ENCODE assay signal across 25 cellular contexts in the genomic region with DNA sequence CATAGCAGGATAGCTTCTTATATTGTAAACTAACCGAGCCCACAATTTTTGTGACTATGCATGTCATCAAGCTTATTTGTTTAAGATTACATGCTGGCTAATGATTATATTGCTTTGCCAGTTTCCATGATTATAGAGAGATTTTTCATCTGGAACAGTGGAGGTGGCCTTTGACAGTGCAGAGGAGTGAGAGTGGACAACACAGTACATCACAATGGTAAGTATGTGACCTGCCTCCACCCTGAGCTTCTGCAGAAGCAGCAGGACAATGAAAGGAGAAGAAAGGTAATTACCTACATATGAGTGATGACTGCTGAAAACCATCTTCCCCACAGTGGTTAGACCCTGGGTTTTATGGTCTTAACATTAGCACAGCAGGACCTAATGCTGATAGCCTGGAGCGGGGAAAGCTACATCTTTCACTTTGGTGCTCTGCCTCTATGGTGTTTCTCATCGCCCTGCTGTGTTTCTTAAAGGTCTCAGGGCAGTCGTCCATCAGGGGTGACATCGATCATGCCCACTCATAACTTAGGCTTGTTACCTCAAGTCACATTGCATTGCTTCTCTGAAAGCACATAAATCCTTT.
A peak's percentile ranks its signal among the peaks of the same experiment; 100 is the strongest.
DNase-seq lines count a peak whose midpoint lies in the region; ATAC-seq, FAIRE-seq and TF ChIP-seq lines count a peak whose summit lies in the region.
"Had no signal": no experiment of that assay in that cellular context is flagged by ENCODE, and none has a peak within 500 bp of the region (broad histone marks: within the 10 kb centered on the region; RNA-seq: fewer than 3 reads in every experiment).

No MANE protein-coding gene starts in this region.

- H2AK5ac ChIP-seq in mesendoderm (ENCODE audit: low read length) = no peak overlapping the region

- H2AFZ ChIP-seq in GM23248 = no peak overlapping the region
- H2AFZ ChIP-seq in astrocyte (ENCODE audit: low read depth, low read length) = no peak overlapping the region

- no peak overlapping the region for H3K27ac ChIP-seq in GM23248
- H3K27ac ChIP-seq in astrocyte (ENCODE audit: low read depth, low read length) = no peak overlapping the region
- no peak overlapping the region for H3K27ac ChIP-seq in mesendoderm (ENCODE audit: low read depth, low read length)
- H3K27ac ChIP-seq: BLaER1 treated with 17β-estradiol and CSF1 and Interleukin-3, amounts not matched to agents 10 nM and 100 nM; epithelial cell of prostate; sigmoid colon; upper lobe of left lung had no signal

- peak overlapping the region; percentile 4 for H3K4me2 ChIP-seq in GM23248 (ENCODE audit: unreplicated experiment)
- H3K4me2 ChIP-seq in astrocyte (ENCODE audit: low read length) = peak overlapping the region; percentile 2
- no peak overlapping the region for H3K4me2 ChIP-seq in mesendoderm (ENCODE audit: low read length)
- H3K4me2 ChIP-seq: BLaER1 treated with 17β-estradiol and CSF1 and Interleukin-3, amounts not matched to agents 10 nM and 100 nM had no signal

- no peak overlapping the region for H3K9ac ChIP-seq in GM23248
- H3K9ac ChIP-seq in astrocyte (ENCODE audit: low read length) = no peak overlapping the region
- no peak overlapping the region for H3K9ac ChIP-seq in mesendoderm (ENCODE audit: low read length)
- H3K9ac ChIP-seq: BLaER1 treated with 17β-estradiol and CSF1 and Interleukin-3, amounts not matched to agents 10 nM and 100 nM had no signal

- no peak overlapping the region for H2BK5ac ChIP-seq in mesendoderm (ENCODE audit: low read length)

- H3K27me3 Mint-ChIP-seq in astrocyte (ENCODE audit: low read depth, unreplicated experiment) = no peaks in the 10 kb centered on the region
- H3K27me3 Mint-ChIP-seq: IgD-negative memory B cell; stimulated activated memory B cell treated with anti-CD40 and anti-IgM and Interleukin-4, amounts not matched to agents 10 μg/mL and 1 μg/mL and 100 μg/mL, for 72 hours had no signal

- TF ChIP-seq CTCF in astrocyte (IDR thresholded peaks at IDR 0.05; ENCODE audit: insufficient read depth, low read depth, low read length) = no peak

- H2BK15ac ChIP-seq in mesendoderm (replicated peaks; ENCODE audit: low read depth) = no peak overlapping the region

- no peaks in the 10 kb centered on the region for H3K79me2 ChIP-seq in GM23248 (ENCODE audit: insufficient read depth)
- H3K79me2 ChIP-seq in astrocyte (ENCODE audit: insufficient read depth, low read length) = no peaks in the 10 kb centered on the region
- H3K79me2 ChIP-seq in mesendoderm (ENCODE audit: control insufficient read depth, insufficient read depth, low read length) = no peaks in the 10 kb centered on the region

- no peaks in the 10 kb centered on the region for H3K36me3 ChIP-seq in GM23248 (ENCODE audit: low read depth)
- H3K36me3 ChIP-seq in astrocyte (ENCODE audit: insufficient read depth, low read length) = no peaks in the 10 kb centered on the region
- H3K36me3 ChIP-seq in mesendoderm (ENCODE audit: control insufficient read depth, insufficient read depth, low read length) = no peaks in the 10 kb centered on the region
- H3K36me3 ChIP-seq: BLaER1 treated with 17β-estradiol and CSF1 and Interleukin-3, amounts not matched to agents 10 nM and 100 nM; sigmoid colon; upper lobe of left lung had no signal

- H3K4me1 Mint-ChIP-seq in astrocyte (ENCODE audit: low read depth, unreplicated experiment) = peaks cover 7% of the 10 kb centered on the region
- H3K4me1 Mint-ChIP-seq: IgD-negative memory B cell; stimulated activated memory B cell treated with anti-CD40 and anti-IgM and Interleukin-4, amounts not matched to agents 10 μg/mL and 1 μg/mL and 100 μg/mL, for 72 hours had no signal

- H3K9me2 ChIP-seq in GM23248 (ENCODE audit: insufficient read depth) = no peaks in the 10 kb centered on the region

- no peaks in the 10 kb centered on the region for H3K79me1 ChIP-seq in mesendoderm (ENCODE audit: low read length)

- H4K5ac ChIP-seq in mesendoderm (ENCODE audit: low read length) = no peak overlapping the region

- H4K8ac ChIP-seq in mesendoderm (ENCODE audit: low read depth, low read length) = no peak overlapping the region

- no peak overlapping the region for H3K23ac ChIP-seq in mesendoderm (ENCODE audit: low read length)

- DNase-seq in GM23248 (no peak), NCI-H146 (lab: John Stamatoyannopoulos, UW) (peak; percentile 86), astrocyte (ENCODE audit: low read depth) (peak; percentile 87), mesendoderm (peak; percentile 17), C1 segment of cervical spinal cord (lab: John Stamatoyannopoulos, UW) (no peak), epidermal melanocyte (ENCODE audit: insufficient read length, low spot score) (no peak), anterior cingulate cortex (lab: John Stamatoyannopoulos, UW) (no peak)
- DNase-seq: activated CD4-positive, alpha-beta T cell treated with anti-CD3 and anti-CD28 coated beads for 4 hours; activated naive CD4-positive, alpha-beta T cell; activated T-cell treated with anti-CD3 and anti-CD28 coated beads, Interleukin-2, amount 50 U/mL, for 48 hours; Calu3; head of caudate nucleus; left cardiac atrium; NCI-H1092; NCI-H446; SIG-M5; sigmoid colon; stimulated activated CD4-positive, alpha-beta T cell treated with anti-CD3 and anti-CD28 coated beads, Interleukin-4, amount 100 ng/mL, for 24 hours; substantia nigra; upper lobe of left lung had no signal

- no peaks in the 10 kb centered on the region for H3K9me3 ChIP-seq in GM23248 (ENCODE audit: low read depth)
- no peaks in the 10 kb centered on the region for H3K9me3 ChIP-seq in astrocyte (ENCODE audit: insufficient read depth, low read depth, low read length)
- H3K9me3 ChIP-seq: sigmoid colon, upper lobe of left lung had no signal

- no peaks in the 10 kb centered on the region for H3F3A ChIP-seq in GM23248 (ENCODE audit: insufficient read depth)

- no peak overlapping the region for H2BK120ac ChIP-seq in mesendoderm (ENCODE audit: low read depth, low read length)

- H3K36me3 Mint-ChIP-seq in astrocyte (ENCODE audit: low read depth, unreplicated experiment) = no peaks in the 10 kb centered on the region
- H3K36me3 Mint-ChIP-seq: IgD-negative memory B cell; stimulated activated memory B cell treated with anti-CD40 and anti-IgM and Interleukin-4, amounts not matched to agents 10 μg/mL and 1 μg/mL and 100 μg/mL, for 72 hours had no signal

- peaks cover 11% of the 10 kb centered on the region; the same call in 1 of the 2 replicates for H3K4me1 ChIP-seq in GM23248 (ENCODE audit: insufficient read depth)
- peaks cover under 1% of the 10 kb centered on the region for H3K4me1 ChIP-seq in astrocyte (ENCODE audit: insufficient read depth, low read length)
- no peaks in the 10 kb centered on the region for H3K4me1 ChIP-seq in mesendoderm (ENCODE audit: control insufficient read depth, low read depth, low read length)
- H3K4me1 ChIP-seq: BLaER1 treated with 17β-estradiol and CSF1 and Interleukin-3, amounts not matched to agents 10 nM and 100 nM; sigmoid colon; upper lobe of left lung had no signal

- in situ Hi-C loops in GM23248 (cut with MboI) = no loop called here

- peak overlapping the region; percentile 18 for H3K56ac ChIP-seq in mesendoderm (ENCODE audit: low read length)

- H4K20me1 ChIP-seq in GM23248 (ENCODE audit: insufficient read depth) = no peaks in the 10 kb centered on the region
- H4K20me1 ChIP-seq in astrocyte (ENCODE audit: insufficient read depth, low read length) = no peaks in the 10 kb centered on the region
- H4K20me1 ChIP-seq: BLaER1 treated with 17β-estradiol and CSF1 and Interleukin-3, amounts not matched to agents 10 nM and 100 nM had no signal

- FAIRE-seq in astrocyte (lab: Jason Lieb, UNC) = no peak

- H3K9me3 Mint-ChIP-seq in astrocyte (ENCODE audit: unreplicated experiment) = peaks cover 5% of the 10 kb centered on the region

- H3K18ac ChIP-seq in mesendoderm (ENCODE audit: low read length) = no peak overlapping the region

- no peak overlapping the region for H3K4ac ChIP-seq in mesendoderm (ENCODE audit: low read depth, low read length)

- WGBS in GM23248 (ENCODE audit: low coverage in 1 of 2, low lambda C conversion rate in 2 of 2, missing lambda C conversion rate in 2 of 2), 2 experiments = 46 to 51% methylated on average over 5 of the region's 5 CpGs
- no CpG with 5 or more reads among the region's 5 CpGs for WGBS in mesendoderm (ENCODE audit: extremely low coverage, insufficient coverage, low lambda C conversion rate)

- H3K27ac Mint-ChIP-seq in astrocyte (ENCODE audit: unreplicated experiment) = no peak overlapping the region
- H3K27ac Mint-ChIP-seq: IgD-negative memory B cell; stimulated activated memory B cell treated with anti-CD40 and anti-IgM and Interleukin-4, amounts not matched to agents 10 μg/mL and 1 μg/mL and 100 μg/mL, for 72 hours had no signal

- H3K4me3 ChIP-seq in GM23248 = no peak overlapping the region
- no peak overlapping the region for H3K4me3 ChIP-seq in astrocyte (ENCODE audit: insufficient read depth, low read depth, low read length)
- H3K4me3 ChIP-seq in mesendoderm (ENCODE audit: low read length) = no peak overlapping the region
- H3K4me3 ChIP-seq: BLaER1 treated with 17β-estradiol and CSF1 and Interleukin-3, amounts not matched to agents 10 nM and 100 nM; sigmoid colon; upper lobe of left lung had no signal

- H3K4me3 Mint-ChIP-seq in astrocyte (ENCODE audit: unreplicated experiment) = no peak overlapping the region
- H3K4me3 Mint-ChIP-seq: IgD-negative memory B cell; stimulated activated memory B cell treated with anti-CD40 and anti-IgM and Interleukin-4, amounts not matched to agents 10 μg/mL and 1 μg/mL and 100 μg/mL, for 72 hours had no signal

- ATAC-seq in HG02981 (IDR thresholded peaks at IDR 0.05; ENCODE audit: unreplicated experiment) = no peak
- ATAC-seq: left cardiac atrium; stimulated activated memory B cell treated with anti-CD40 and anti-IgM and Interleukin-4, amounts not matched to agents 10 μg/mL and 1 μg/mL and 100 μg/mL, for 72 hours had no signal

- H3K27me3 ChIP-seq in GM23248 (replicated peaks; ENCODE audit: insufficient read depth) (no peaks in the 10 kb centered on the region), astrocyte (ENCODE audit: insufficient read depth, low read length) (no peaks in the 10 kb centered on the region), mesendoderm (ENCODE audit: insufficient read depth, low read length, poor library complexity) (no peaks in the 10 kb centered on the region)
- H3K27me3 ChIP-seq: BLaER1 treated with 17β-estradiol and CSF1 and Interleukin-3, amounts not matched to agents 10 nM and 100 nM; sigmoid colon; upper lobe of left lung had no signal

Comparison
In these comparisons a context has a peak if more than half of its experiments do, and no peak if none do; other contexts are left out.
1. DNase-seq: peak in NCI-H146 (single experiment), astrocyte (single experiment) and mesendoderm (single experiment); none in GM23248 (single experiment), C1 segment of cervical spinal cord (0 of 14), epidermal melanocyte (single experiment) and anterior cingulate cortex (0 of 58).